In genomic region chr18:57585421-57585820, GRCh38 we compare ENCODE assay signal across 8 cellular contexts. TPM values are rescaled to one million over a fixed set of nuclear protein-coding genes. Genes with fewer than 3 reads are reported as not detected.
DNase-seq lines count a peak whose midpoint lies in the region; ATAC-seq and TF ChIP-seq lines count a peak whose summit lies in the region.

No MANE protein-coding gene starts in this region.

- intact Hi-C loops in CD14-positive monocyte (cut with micrococcal nuclease): no loop called here

- peak overlapping the region; percentile 91 for H3K4me3 ChIP-seq in coronary artery

- DNase-seq in CD14-positive monocyte (ENCODE audit: low spot score): no peak
- peak; percentile 30 for DNase-seq in NCI-H146 treated with DMSO at 0.1 percent for 48 hours (lab: John Stamatoyannopoulos, UW; ENCODE audit: unreplicated experiment)
- DNase-seq in coronary artery (ENCODE audit: low spot score): no peak
- no peak for DNase-seq in natural killer cell treated with Interleukin-12 subunit alpha and Interleukin-12 subunit beta and Interleukin-15 and Interleukin-18, amount 100 ng/mL, for 72 hours (ENCODE audit: low spot score)
- DNase-seq in stimulated activated CD4-positive, alpha-beta T cell treated with anti-CD3 and anti-CD28 coated beads, Interleukin-12 subunit alpha, Interleukin-12 subunit beta, amount 100 ng/mL, for 4 hours: no peak
- DNase-seq in NCI-H226: no peak

- peaks cover 8% of the 10 kb centered on the region in 2 donors for H3K36me3 Mint-ChIP-seq in CD14-positive monocyte
- H3K36me3 Mint-ChIP-seq in natural killer cell treated with Interleukin-12 subunit alpha and Interleukin-12 subunit beta and Interleukin-15 and Interleukin-18, amount 100 ng/mL, for 72 hours: no peaks in the 10 kb centered on the region

- peaks cover 28% of the 10 kb centered on the region for H3K4me1 Mint-ChIP-seq in CD14-positive monocyte
- H3K4me1 Mint-ChIP-seq in natural killer cell treated with Interleukin-12 subunit alpha and Interleukin-12 subunit beta and Interleukin-15 and Interleukin-18, amount 100 ng/mL, for 72 hours (ENCODE audit: low read depth in 2 of 2): peaks cover 22 to 38% of the 10 kb centered on the region in 2 donors

- H3K9me3 Mint-ChIP-seq in CD14-positive monocyte: peaks cover 0 to 3% (median 0%) of the 10 kb centered on the region in 7 donors
- no peaks in the 10 kb centered on the region for H3K9me3 Mint-ChIP-seq in natural killer cell treated with Interleukin-12 subunit alpha and Interleukin-12 subunit beta and Interleukin-15 and Interleukin-18, amount 100 ng/mL, for 72 hours

- peaks cover 0 to 2% (median 1%) of the 10 kb centered on the region in 3 donors for H3K27me3 Mint-ChIP-seq in CD14-positive monocyte (ENCODE audit: low read depth in 3 of 3)
- no peaks in the 10 kb centered on the region for H3K27me3 Mint-ChIP-seq in natural killer cell treated with Interleukin-12 subunit alpha and Interleukin-12 subunit beta and Interleukin-15 and Interleukin-18, amount 100 ng/mL, for 72 hours

- no peak overlapping the region for H3K27ac Mint-ChIP-seq in CD14-positive monocyte
- H3K27ac Mint-ChIP-seq in natural killer cell treated with Interleukin-12 subunit alpha and Interleukin-12 subunit beta and Interleukin-15 and Interleukin-18, amount 100 ng/mL, for 72 hours: peak overlapping the region; percentile 77 to 89

- no peak for TF ChIP-seq CTCF in CD14-positive monocyte (IDR thresholded peaks at IDR 0.05)
- no peak for TF ChIP-seq CTCF in coronary artery (IDR thresholded peaks at IDR 0.05)

- ATAC-seq in natural killer cell treated with Interleukin-12 subunit alpha and Interleukin-12 subunit beta and Interleukin-15 and Interleukin-18, amount 100 ng/mL, for 72 hours: no peak
- no peak for ATAC-seq in GM19035 (IDR thresholded peaks at IDR 0.05; ENCODE audit: unreplicated experiment)
- ATAC-seq in HG03565 (IDR thresholded peaks at IDR 0.05; ENCODE audit: unreplicated experiment): no peak

- no peak overlapping the region for H3K27ac ChIP-seq in coronary artery

- peak overlapping the region; percentile 85 to 90 for H3K4me3 Mint-ChIP-seq in CD14-positive monocyte
- peak overlapping the region; percentile 90 for H3K4me3 Mint-ChIP-seq in natural killer cell treated with Interleukin-12 subunit alpha and Interleukin-12 subunit beta and Interleukin-15 and Interleukin-18, amount 100 ng/mL, for 72 hours

RNA-seq across cellular contexts. Expression of gene FECH, which starts 1.1 kb away (rescaled TPM):
- polyA plus RNA-seq in CD14-positive monocyte: 10 to 100 TPM in 1 of 2 donors, 1 to 10 TPM in 1; 9.9 to 23.3 TPM
- total RNA-seq in natural killer cell treated with Interleukin-12 subunit alpha and Interleukin-12 subunit beta and Interleukin-15 and Interleukin-18, amount 100 ng/mL, for 72 hours: 10 to 100 TPM; 23.8 to 24.5 TPM

RNA-seq across cellular contexts. Expression of gene NARS1, which starts 36.2 kb away (rescaled TPM):
- polyA plus RNA-seq in CD14-positive monocyte: 10 to 100 TPM; 70.3 to 89.5 TPM
- 100 to 1,000 TPM in 1 of 2 donors, 10 to 100 TPM in 1; 80.1 to 119 TPM for total RNA-seq in natural killer cell treated with Interleukin-12 subunit alpha and Interleukin-12 subunit beta and Interleukin-15 and Interleukin-18, amount 100 ng/mL, for 72 hours

Comparison
In these comparisons a context has a peak if more than half of its experiments do, and no peak if none do; other contexts are left out.
1. H3K27ac Mint-ChIP-seq: peak in natural killer cell treated with Interleukin-12 subunit alpha and Interleukin-12 subunit beta and Interleukin-15 and Interleukin-18, amount 100 ng/mL, for 72 hours (2 of 2); none in CD14-positive monocyte (0 of 7).